ENCODE assay signal across 8 cellular contexts in genomic region chr4:81844717-81845116, GRCh38.
A peak's percentile ranks its signal among the peaks of the same experiment; 100 is the strongest.
DNase-seq lines count a peak whose midpoint lies in the region; ATAC-seq and TF ChIP-seq lines count a peak whose summit lies in the region.

No MANE protein-coding gene starts in this region.

- WGBS in hepatocyte (ENCODE audit: low lambda C conversion rate, missing lambda C conversion rate): 1% methylated on average over 3 of the region's 3 CpGs

- ATAC-seq in HG02884 (IDR thresholded peaks at IDR 0.05; ENCODE audit: unreplicated experiment) (peak; percentile 82), gastrocnemius medialis (peak; percentile 89 to 95)

- no peak overlapping the region for H3K4me3 ChIP-seq in GM12875 (ENCODE audit: low read depth, low read length)
- H3K4me3 ChIP-seq in ascending aorta: no peak overlapping the region
- no peak overlapping the region for H3K4me3 ChIP-seq in hepatocyte
- no peak overlapping the region for H3K4me3 ChIP-seq in gastrocnemius medialis

- intact Hi-C loops in ascending aorta (cut with DNase I) (loop anchor here (1.0 to 2.0 kb wide), 2 partner anchors 377 to 440 kb away; no protein-coding TSS in a partner anchor), gastrocnemius medialis (cut with DNase I; ENCODE audit: low total_unique reads) (loop anchor here (1.0 kb wide), 2 partner anchors 377 to 438 kb away; no protein-coding TSS in a partner anchor)

- DNase-seq in NCI-H1436 treated with DMSO at 0.1 percent for 48 hours (lab: John Stamatoyannopoulos, UW): peak; percentile 73
- peak; percentile 56 for DNase-seq in T follicular helper cell (ENCODE audit: low read depth)
- peak in 1 of 2 donors; percentile 87 for DNase-seq in ascending aorta (ENCODE audit: low spot score in 2 of 2)
- DNase-seq in hepatocyte (ENCODE audit: low spot score): peak; percentile 89
- DNase-seq in gastrocnemius medialis: peak; percentile 17 to 64
- DNase-seq in T1000 (lab: John Stamatoyannopoulos, UW): no peak

- H3K4me2 ChIP-seq in hepatocyte: peak overlapping the region; percentile 5

- no peak for TF ChIP-seq POLR2A in gastrocnemius medialis (IDR thresholded peaks at IDR 0.05)

- H3K9me3 ChIP-seq in ascending aorta (no peaks in the 10 kb centered on the region), hepatocyte (ENCODE audit: low read depth) (no peaks in the 10 kb centered on the region), gastrocnemius medialis (no peaks in the 10 kb centered on the region)

- H3K27ac ChIP-seq in ascending aorta (no peak overlapping the region), hepatocyte (peak overlapping the region; percentile 64), gastrocnemius medialis (no peak overlapping the region)

- H4K20me1 ChIP-seq in hepatocyte (ENCODE audit: insufficient read depth, poor library complexity, severe bottlenecking): no peaks in the 10 kb centered on the region

- H3K36me3 ChIP-seq in ascending aorta (no peaks in the 10 kb centered on the region), hepatocyte (replicated peaks; ENCODE audit: insufficient read depth, low read depth) (no peaks in the 10 kb centered on the region), gastrocnemius medialis (no peaks in the 10 kb centered on the region)

- in situ Hi-C loops in gastrocnemius medialis (cut with MboI; ENCODE audit: low sequenced_read_pairs in 4 of 4): loop anchor here in 2 of 4 donors (5.0 kb wide), 1 partner anchor 377 kb away; no protein-coding TSS in a partner anchor

- H3K27me3 ChIP-seq in ascending aorta (no peaks in the 10 kb centered on the region), hepatocyte (no peaks in the 10 kb centered on the region), gastrocnemius medialis (no peaks in the 10 kb centered on the region)

- TF ChIP-seq CTCF in GM12875 (IDR thresholded peaks at IDR 0.05; ENCODE audit: borderline replicate concordance, insufficient read depth, low read depth, low read length) (peak; percentile 48; the same call in 1 of the 2 replicates), ascending aorta (IDR thresholded peaks at IDR 0.05) (peak; percentile 49 to 70 (median 69)), hepatocyte (IDR thresholded peaks at IDR 0.05; ENCODE audit: poor library complexity) (peak; percentile 78), gastrocnemius medialis (IDR thresholded peaks at IDR 0.05 in 4 of 5, conservative IDR thresholded peaks at IDR 0.05 in 1 of 5) (peak; percentile 57 to 74 (median 68))

- H3K9me2 ChIP-seq in hepatocyte (replicated peaks; ENCODE audit: insufficient read depth): no peaks in the 10 kb centered on the region

- no peak overlapping the region for H2AFZ ChIP-seq in hepatocyte

- H3K79me2 ChIP-seq in hepatocyte: no peaks in the 10 kb centered on the region

- H3K4me1 ChIP-seq in ascending aorta (no peaks in the 10 kb centered on the region), hepatocyte (ENCODE audit: insufficient read depth) (peaks cover 11% of the 10 kb centered on the region), gastrocnemius medialis (peaks cover 0 to 3% of the 10 kb centered on the region in 2 donors)
